In the genomic region with DNA sequence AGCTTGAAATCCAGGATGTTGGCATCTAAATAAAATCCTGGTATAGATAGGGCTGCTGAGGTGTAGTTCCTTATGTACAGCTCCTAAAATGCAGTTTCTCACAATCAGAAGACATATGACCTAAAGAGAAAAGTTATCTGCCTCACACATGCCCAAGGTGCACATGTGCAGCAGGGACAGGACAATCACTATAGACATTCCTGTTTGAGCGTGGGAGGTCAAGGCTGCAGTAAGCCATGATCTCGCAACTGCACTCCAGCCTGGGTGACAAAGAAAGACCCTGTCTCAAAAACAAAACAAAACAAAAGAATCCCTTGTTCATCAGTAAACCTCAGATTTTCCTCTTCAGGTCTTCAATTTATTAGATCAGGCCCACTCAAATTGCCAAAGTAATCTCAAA, we compare ENCODE assay signal across 11 cellular contexts.
"Had no signal": no experiment of that assay in that cellular context is flagged by ENCODE, and none has a peak within 500 bp of the region (broad histone marks: within the 10 kb centered on the region; RNA-seq: fewer than 3 reads in every experiment).

No MANE protein-coding gene starts in this region.

- H2AFZ ChIP-seq: GM23248, GM23338 had no signal

- H3K4me2 ChIP-seq: GM23338 had no signal

- H3K4me3 ChIP-seq: GM23248, GM23338, HAP-1 had no signal

- DNase-seq: GOT3, H7, H9, HCEC 1CT, HFFc6 had no signal

- H3K9ac ChIP-seq: GM23248 had no signal

- H3K27ac ChIP-seq: GM23248 had no signal

- H3K4me1 ChIP-seq: HAP-1 had no signal

- H3K36me3 ChIP-seq: HAP-1 had no signal

- H3K9me3 ChIP-seq: HAP-1 had no signal

- ATAC-seq: GM23338, HCT116 had no signal

- FAIRE-seq: H1, H54 had no signal
